In genomic region chr4:40149960-40150385, GRCh38 we compare ENCODE assay signal across 8 cellular contexts. TPM values are rescaled to one million over a fixed set of nuclear protein-coding genes. Genes with fewer than 3 reads are reported as not detected.
DNase-seq lines count a peak whose midpoint lies in the region; ATAC-seq, FAIRE-seq and TF ChIP-seq lines count a peak whose summit lies in the region.

No MANE protein-coding gene starts in this region.

- no peak overlapping the region for H2AK9ac ChIP-seq in IMR-90 (replicated peaks; ENCODE audit: low read depth, low read length, poor library complexity)

- H2BK5ac ChIP-seq in IMR-90 (ENCODE audit: low read depth, low read length, poor library complexity, severe bottlenecking): no peak overlapping the region

- no peak overlapping the region for H3K4me3 Mint-ChIP-seq in nephron progenitor cell

- no peak overlapping the region for H2AK5ac ChIP-seq in IMR-90 (ENCODE audit: low read depth, low read length)

- CTCF ChIA-PET in IMR-90 (lab: Yijun Ruan, JAX): interaction anchor here (0.7 kb wide), 1 partner anchor 106 kb away, joined by 3 read pairs; no protein-coding TSS in a partner anchor

- no peak overlapping the region for H3K4me3 ChIP-seq in IMR-90 (ENCODE audit: insufficient read depth, low read depth, low read length)

- no peaks in the 10 kb centered on the region for H4K20me1 ChIP-seq in IMR-90 (ENCODE audit: insufficient read depth, low read length)

- H3K27me3 Mint-ChIP-seq in nephron progenitor cell (ENCODE audit: low read depth, poor library complexity): no peaks in the 10 kb centered on the region

- H3K4ac ChIP-seq in IMR-90 (ENCODE audit: low read depth, low read length): no peak overlapping the region

- FAIRE-seq in A204.1 (lab: Jason Lieb, UNC): peak; percentile 91

- H3K4me1 Mint-ChIP-seq in nephron progenitor cell: no peaks in the 10 kb centered on the region

- H3K79me1 ChIP-seq in IMR-90 (ENCODE audit: low read depth in 1 of 2, low read length in 2 of 2): no peaks in the 10 kb centered on the region

- H4K91ac ChIP-seq in IMR-90 (ENCODE audit: insufficient read depth, low read depth, low read length): no peak overlapping the region

- no CpG with 5 or more reads among the region's 3 CpGs for WGBS in IMR-90 (ENCODE audit: extremely low coverage in 2 of 2, insufficient read length in 1 of 2), 2 experiments

- TF ChIP-seq RAD21 in IMR-90 (IDR thresholded peaks at IDR 0.05; ENCODE audit: low read length): peak; percentile 79

- H3K36me3 ChIP-seq in IMR-90 (ENCODE audit: control insufficient read depth, insufficient read depth, low read length): no peaks in the 10 kb centered on the region

- H3K23ac ChIP-seq in IMR-90 (ENCODE audit: low read depth, low read length): no peak overlapping the region

- dilution Hi-C loops in IMR-90 (cut with HindIII; ENCODE audit: low sequenced_read_pairs, unreplicated experiment): no loop called here

- H3K18ac ChIP-seq in IMR-90 (ENCODE audit: low read depth, low read length): no peak overlapping the region

- H3K27ac Mint-ChIP-seq in nephron progenitor cell: no peak overlapping the region

- H4K8ac ChIP-seq in IMR-90 (ENCODE audit: low read depth in 2 of 2, low read length in 2 of 2): no peak overlapping the region

- no peaks in the 10 kb centered on the region for H3K4me1 ChIP-seq in IMR-90 (ENCODE audit: control insufficient read depth, insufficient read depth, low read length)

- no peak overlapping the region for H3K4me2 ChIP-seq in IMR-90 (ENCODE audit: low read depth, low read length)

- no peak overlapping the region for H3K27ac ChIP-seq in IMR-90 (ENCODE audit: insufficient read depth, low read length)

- no peak overlapping the region for H3K56ac ChIP-seq in IMR-90 (ENCODE audit: extremely low read depth, insufficient read depth, low read length)

- TF ChIP-seq POLR2A in GM18505 (IDR thresholded peaks at IDR 0.05; ENCODE audit: borderline replicate concordance, extremely low read depth, insufficient read depth, insufficient read length) (no peak), IMR-90 (IDR thresholded peaks at IDR 0.05; ENCODE audit: low read depth, low read length) (no peak)

- H3K9me1 ChIP-seq in IMR-90 (ENCODE audit: insufficient read depth, low read length): no peaks in the 10 kb centered on the region

- peaks cover 78% of the 10 kb centered on the region for H3K36me3 Mint-ChIP-seq in nephron progenitor cell (ENCODE audit: low read depth)

- POLR2A ChIA-PET in IMR-90 (lab: Charles Lee; ENCODE audit: unreplicated experiment): interaction anchor here (0.6 kb wide), 1 partner anchor 994 kb away, joined by 3 read pairs; no protein-coding TSS in a partner anchor

- in situ Hi-C loops in IMR-90 (cut with MboI; ENCODE audit: low sequenced_read_pairs): no loop called here

- H3K9me3 ChIP-seq in IMR-90 (ENCODE audit: control insufficient read depth, insufficient read depth, low read length): no peaks in the 10 kb centered on the region

- no peak overlapping the region for H2BK15ac ChIP-seq in IMR-90 (ENCODE audit: low read depth, low read length)

- H3K9me3 Mint-ChIP-seq in nephron progenitor cell: peaks cover 47% of the 10 kb centered on the region

- no peak overlapping the region for H3K9ac ChIP-seq in IMR-90 (ENCODE audit: low read depth, low read length)

- no peak overlapping the region for H2AFZ ChIP-seq in IMR-90 (replicated peaks; ENCODE audit: low read length, poor library complexity)

- H3K14ac ChIP-seq in IMR-90 (replicated peaks; ENCODE audit: low read depth, low read length): no peak overlapping the region

- H3K27me3 ChIP-seq in IMR-90 (ENCODE audit: control insufficient read depth, insufficient read depth, low read length): no peaks in the 10 kb centered on the region

- ATAC-seq in GM18505 (IDR thresholded peaks at IDR 0.05; ENCODE audit: unreplicated experiment): peak; percentile 64
- ATAC-seq in IMR-90 (ENCODE audit: low read depth): peak; percentile 75
- ATAC-seq in esophagus mucosa: peak; percentile 95

- H2BK20ac ChIP-seq in IMR-90 (ENCODE audit: low read depth, low read length): no peak overlapping the region

- TF ChIP-seq CTCF in IMR-90 (conservative IDR thresholded peaks at IDR 0.05; ENCODE audit: low read depth, low read length) (peak; percentile 74), nephron progenitor cell (IDR thresholded peaks at IDR 0.05) (peak; percentile 69)

- DNase-seq in IMR-90 (peak; percentile 67), OCI-M1 (lab: John Stamatoyannopoulos, UW) (peak; percentile 92), nephron progenitor cell (peak; percentile 31), stromal cell of bone marrow (ENCODE audit: low read depth) (peak; percentile 36)
- peak; percentile 63 for DNase-seq in activated CD8-positive, alpha-beta memory T cell treated with anti-CD3 and anti-CD28 coated beads, Interleukin-2, amount 50 U/mL, for 48 hours

- no peak overlapping the region for H4K5ac ChIP-seq in IMR-90 (ENCODE audit: low read depth, low read length)

- no peak overlapping the region for H2BK120ac ChIP-seq in IMR-90 (ENCODE audit: low read depth, low read length)

- intact Hi-C loops in IMR-90 (cut with micrococcal nuclease): loop anchor here (1.0 to 5.0 kb wide), 3 partner anchors 159 to 582 kb away; no protein-coding TSS in a partner anchor

- no TSS peak for BruUV-seq in IMR-90 (replicated peaks; lab: Mats Ljungman, UMichigan)

TF ChIP-seq in IMR-90, 13 proteins besides CTCF, POLR2A, EP300 and RAD21:
- peak; percentile 75 for TF ChIP-seq SMC3 (IDR thresholded peaks at IDR 0.05; ENCODE audit: low read depth, low read length)
- TF ChIP-seq FOS (IDR thresholded peaks at IDR 0.05; ENCODE audit: low read depth, low read length): no peak
- TF ChIP-seq NFE2L2 (IDR thresholded peaks at IDR 0.05; ENCODE audit: low read depth, low read length): no peak
- TF ChIP-seq, protein P1, sequence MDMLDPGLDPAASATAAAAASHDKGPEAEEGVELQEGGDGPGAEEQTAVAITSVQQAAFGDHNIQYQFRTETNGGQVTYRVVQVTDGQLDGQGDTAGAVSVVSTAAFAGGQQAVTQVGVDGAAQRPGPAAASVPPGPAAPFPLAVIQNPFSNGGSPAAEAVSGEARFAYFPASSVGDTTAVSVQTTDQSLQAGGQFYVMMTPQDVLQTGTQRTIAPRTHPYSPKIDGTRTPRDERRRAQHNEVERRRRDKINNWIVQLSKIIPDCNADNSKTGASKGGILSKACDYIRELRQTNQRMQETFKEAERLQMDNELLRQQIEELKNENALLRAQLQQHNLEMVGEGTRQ (IDR thresholded peaks at IDR 0.05; ENCODE audit: low read depth, low read length): no peak
- TF ChIP-seq BHLHE40 (IDR thresholded peaks at IDR 0.05; ENCODE audit: low read depth, low read length): no peak

RNA-seq across cellular contexts. Expression of gene RHOH, which starts 46.9 kb away (rescaled TPM):
- total RNA-seq in IMR-90 (2012; rRNA removed) (under 0.01 TPM in 1 of 2 replicates, not detected in the other), esophagus mucosa (1.2 TPM)
- not detected in 2 replicates for polyA plus RNA-seq in IMR-90 (2012; rRNA removed)
- polyA plus RNA-seq in IMR-90 (2012; cell fraction: cytosol; rRNA removed): not detected in 2 replicates
- not detected in 2 replicates for polyA plus RNA-seq in IMR-90 (2012; cell fraction: nucleus; rRNA removed; ENCODE audit: low replicate concordance)

Comparison
In these comparisons a context has a peak if more than half of its experiments do, and no peak if none do; other contexts are left out.
1. DNase-seq: peak in every context shown above with its lines; median percentile 92 in OCI-M1; 67 in IMR-90; 63 in activated CD8-positive, alpha-beta memory T cell treated with anti-CD3 and anti-CD28 coated beads, Interleukin-2, amount 50 U/mL, for 48 hours; 36 in stromal cell of bone marrow; 31 in nephron progenitor cell.